18 cellular contexts compared by ENCODE assay signal in genomic region chr1:171988243-171988642, GRCh38.
"Had no signal": no experiment of that assay in that cellular context is flagged by ENCODE, and none has a peak within 500 bp of the region (broad histone marks: within the 10 kb centered on the region; RNA-seq: fewer than 3 reads in every experiment).

No MANE protein-coding gene starts in this region.

- DNase-seq: activated CD4-positive, alpha-beta T cell treated with anti-CD3 and anti-CD28 coated beads, Interleukin-2, amount 10 ng/mL, durations not matched to agents 7 days and 5 days; activated CD4-positive, CD25-positive, alpha-beta regulatory T cell treated with anti-CD3 and anti-CD28 coated beads, Interleukin-2, amount 50 U/mL, for 72 hours; activated CD8-positive, alpha-beta T cell treated with anti-CD3 and anti-CD28 coated beads, Interleukin-2, amount 10 ng/mL, durations not matched to agents 7 days and 5 days; activated gamma-delta T cell treated with Interleukin-2 at 50 U/mL for 16 hours; anterior cingulate cortex; body of pancreas; cortex of kidney; endodermal cell; heart left ventricle; spleen; stimulated activated CD4-positive, alpha-beta T cell treated with anti-CD3 and anti-CD28 coated beads, Interleukin-4, amount 100 ng/mL, for 1 hour; stimulated activated naive CD4-positive, alpha-beta T cell; testis; trophoblast cell; uterus had no signal

- H3K4me3 ChIP-seq: body of pancreas, cardiac muscle cell, heart left ventricle, spleen, testis, uterus had no signal

- H3K36me3 ChIP-seq: cardiac muscle cell, spleen, uterus had no signal

- ATAC-seq: activated CD8-positive, alpha-beta T cell treated with anti-CD3 and anti-CD28 coated beads, Interleukin-2, amount 10 ng/mL, durations not matched to agents 7 days and 5 days; body of pancreas; heart left ventricle; natural killer cell treated with Interleukin-12 subunit alpha and Interleukin-12 subunit beta and Interleukin-15 and Interleukin-18, amount 100 ng/mL, for 72 hours had no signal

- H3K9me3 ChIP-seq: body of pancreas, heart left ventricle, spleen, testis, uterus had no signal

- H3K27ac ChIP-seq: body of pancreas, cardiac muscle cell, heart left ventricle, spleen, testis, uterus, VCaP had no signal

- H3K4me1 ChIP-seq: body of pancreas, testis, uterus had no signal
